In the genomic region with DNA sequence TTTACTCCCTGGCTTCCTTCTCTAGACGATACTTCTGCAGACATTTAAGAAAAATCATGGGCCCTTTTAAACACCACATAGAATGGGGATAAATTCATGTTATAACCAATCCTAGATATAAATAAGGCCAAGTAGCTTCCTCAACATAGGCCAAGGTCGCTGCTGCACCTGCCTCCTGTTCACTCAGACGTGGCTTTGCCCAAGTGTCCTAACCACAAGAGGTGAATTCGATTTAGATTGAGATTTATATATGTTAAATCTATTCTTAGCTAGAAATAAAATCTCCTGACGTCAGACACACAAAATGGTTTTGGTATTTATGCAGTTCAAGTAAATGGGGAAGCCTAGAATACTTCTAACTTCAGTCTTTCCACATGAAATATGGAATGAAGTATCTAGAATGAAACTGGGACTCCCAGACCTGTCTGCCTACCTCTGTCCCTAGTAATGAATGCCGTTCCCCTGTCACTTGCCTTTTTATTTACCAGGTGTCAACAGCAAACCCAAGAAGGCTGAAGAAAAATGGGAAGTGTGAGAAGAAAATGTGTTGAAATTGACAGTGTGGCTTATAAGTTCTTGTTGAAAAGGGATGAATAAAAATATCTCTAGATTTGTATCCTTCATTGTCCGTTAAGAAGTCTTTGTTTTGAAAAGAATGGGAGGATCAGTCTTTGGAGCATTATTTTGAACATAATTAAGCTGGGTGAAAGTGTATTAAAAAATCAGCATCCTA, we compare ENCODE assay signal across 20 cellular contexts. TPM values are rescaled to one million over a fixed set of nuclear protein-coding genes. Genes with fewer than 3 reads are reported as not detected.
DNase-seq lines count a peak whose midpoint lies in the region; ATAC-seq and TF ChIP-seq lines count a peak whose summit lies in the region.
"Had no signal": no experiment of that assay in that cellular context is flagged by ENCODE, and none has a peak within 500 bp of the region (broad histone marks: within the 10 kb centered on the region; RNA-seq: fewer than 3 reads in every experiment).

No MANE protein-coding gene starts in this region.

- H3K4me1 Mint-ChIP-seq in naive B cell = peaks cover 25 to 30% (median 27%) of the 10 kb centered on the region in 3 donors
- H3K4me1 Mint-ChIP-seq: CD8-positive, alpha-beta memory T cell had no signal

- DNase-seq in GM12865 (ENCODE audit: low read depth) = peak; percentile 51
- DNase-seq in naive B cell = no peak
- DNase-seq in right lobe of liver = no peak
- DNase-seq in stimulated activated CD4-positive, alpha-beta T cell treated with anti-CD3 and anti-CD28 coated beads, Interleukin-2, amount 100 ng/mL, for 24 hours = no peak
- DNase-seq in esophagus squamous epithelium (lab: John Stamatoyannopoulos, UW) = no peak
- DNase-seq: CD8-positive, alpha-beta memory T cell; DND-41; GDM1; IMR-90; NCI-H1048; NCI-H1436 treated with DMSO at 0.1 percent for 48 hours; NCI-H2081 treated with DMSO at 0.1 percent for 48 hours; NCI-H226; NCI-H526; PC-9 had no signal

- no peak for TF ChIP-seq CTCF in GM12865 (IDR thresholded peaks at IDR 0.05; ENCODE audit: insufficient read depth, low read depth, low read length, missing control alignments)
- TF ChIP-seq CTCF in OCI-LY1 (IDR thresholded peaks at IDR 0.05; ENCODE audit: low read length) = no peak
- TF ChIP-seq CTCF in right lobe of liver (IDR thresholded peaks at IDR 0.05) = no peak
- no peak for TF ChIP-seq CTCF in esophagus squamous epithelium (IDR thresholded peaks at IDR 0.05)

- H3F3A ChIP-seq in OCI-LY1 (ENCODE audit: insufficient read depth, low read length) = no peaks in the 10 kb centered on the region

- peak overlapping the region in 4 of 8 donors; percentile 1 to 72 (median 24) for H3K4me3 Mint-ChIP-seq in naive B cell
- H3K4me3 Mint-ChIP-seq: CD8-positive, alpha-beta memory T cell; T-helper 2 cell treated with Interferon-gamma antibody and Interleukin-4, amounts not matched to agents 5 μg/mL and 100 μg/mL, for 36 hours had no signal

- no peak overlapping the region for H3K9ac ChIP-seq in OCI-LY1 (ENCODE audit: low read length)

- H3K4me3 ChIP-seq in GM12865 (ENCODE audit: low read depth, low read length) (peak overlapping the region; percentile 42), OCI-LY1 (ENCODE audit: low read depth, low read length, poor library complexity, severe bottlenecking) (no peak overlapping the region), right lobe of liver (no peak overlapping the region), esophagus squamous epithelium (no peak overlapping the region)
- H3K4me3 ChIP-seq: HAP-1, PC-9 had no signal

- no peaks in the 10 kb centered on the region for H3K36me3 Mint-ChIP-seq in naive B cell
- H3K36me3 Mint-ChIP-seq: CD8-positive, alpha-beta memory T cell had no signal

- 52% methylated on average over 7 of the region's 7 CpGs for WGBS in right lobe of liver (ENCODE audit: insufficient coverage, low coverage, low lambda C conversion rate, missing lambda C conversion rate)
- WGBS in esophagus squamous epithelium, 2 donors = 56 to 75% methylated on average over 7 of the region's 7 CpGs

- H3K36me3 ChIP-seq in OCI-LY1 (ENCODE audit: insufficient read depth, low read length) (no peaks in the 10 kb centered on the region), right lobe of liver (no peaks in the 10 kb centered on the region), esophagus squamous epithelium (no peaks in the 10 kb centered on the region)
- H3K36me3 ChIP-seq: HAP-1 had no signal

- peak overlapping the region in 4 of 6 donors; percentile 1 to 61 (median 25) for H3K27ac Mint-ChIP-seq in naive B cell
- H3K27ac Mint-ChIP-seq: CD8-positive, alpha-beta memory T cell; T-helper 2 cell treated with Interferon-gamma antibody and Interleukin-4, amounts not matched to agents 5 μg/mL and 100 μg/mL, for 36 hours had no signal

- ATAC-seq in GM21723 (IDR thresholded peaks at IDR 0.05; ENCODE audit: unreplicated experiment) = peak; percentile 3
- peak; percentile 48 to 58 for ATAC-seq in naive B cell (ENCODE audit: low read depth in 2 of 2)
- ATAC-seq in right lobe of liver = no peak
- ATAC-seq in HG02981 (IDR thresholded peaks at IDR 0.05; ENCODE audit: unreplicated experiment) = no peak

- no peak overlapping the region for H2AFZ ChIP-seq in OCI-LY1 (ENCODE audit: low read length)
- H2AFZ ChIP-seq: PC-9 had no signal

- H3K9me3 ChIP-seq in OCI-LY1 (ENCODE audit: low read length) (no peaks in the 10 kb centered on the region; the same call in 1 of the 2 replicates), right lobe of liver (peaks cover 0 to 6% (median 0%) of the 10 kb centered on the region in 4 donors), esophagus squamous epithelium (peaks cover 0 to 9% (median 7%) of the 10 kb centered on the region in 3 donors)
- H3K9me3 ChIP-seq: HAP-1 had no signal

- peak overlapping the region; percentile 26 for H3K27ac ChIP-seq in OCI-LY1 (ENCODE audit: low read depth, low read length, poor library complexity, severe bottlenecking)
- H3K27ac ChIP-seq in right lobe of liver = no peak overlapping the region
- no peak overlapping the region for H3K27ac ChIP-seq in esophagus squamous epithelium
- H3K27ac ChIP-seq: PC-9 had no signal

- intact Hi-C loops in right lobe of liver (cut with DNase I) (no loop called here), esophagus squamous epithelium (cut with DNase I) (no loop called here)

- no peaks in the 10 kb centered on the region for H3K27me3 ChIP-seq in OCI-LY1 (ENCODE audit: insufficient read depth, low read length)
- H3K27me3 ChIP-seq in right lobe of liver = no peaks in the 10 kb centered on the region
- H3K27me3 ChIP-seq in esophagus squamous epithelium = no peaks in the 10 kb centered on the region

- H3K4me2 ChIP-seq in OCI-LY1 (ENCODE audit: low read length) = peak overlapping the region; percentile 24; the same call in 1 of the 2 replicates
- H3K4me2 ChIP-seq: PC-9 had no signal

- H3K4me1 ChIP-seq in OCI-LY1 (ENCODE audit: insufficient read depth, low read length, severe bottlenecking) (peaks cover 25% of the 10 kb centered on the region), right lobe of liver (no peaks in the 10 kb centered on the region), esophagus squamous epithelium (no peaks in the 10 kb centered on the region)
- H3K4me1 ChIP-seq: HAP-1 had no signal

- H4K20me1 ChIP-seq in OCI-LY1 (ENCODE audit: insufficient read depth, low read length) = no peaks in the 10 kb centered on the region

- no peaks in the 10 kb centered on the region for H3K79me2 ChIP-seq in OCI-LY1 (ENCODE audit: insufficient read depth, low read length)

- H3K27me3 Mint-ChIP-seq in naive B cell = peaks cover 0 to 8% (median 0%) of the 10 kb centered on the region in 3 donors

- H3K9me3 Mint-ChIP-seq in naive B cell = peaks cover 0 to 12% (median 1%) of the 10 kb centered on the region in 7 donors
- H3K9me3 Mint-ChIP-seq: T-helper 2 cell treated with Interferon-gamma antibody and Interleukin-4, amounts not matched to agents 5 μg/mL and 100 μg/mL, for 36 hours had no signal

- no peaks in the 10 kb centered on the region for H3K9me2 ChIP-seq in OCI-LY1 (ENCODE audit: low read depth, low read length)

- no peak for TF ChIP-seq POLR2A in right lobe of liver (IDR thresholded peaks at IDR 0.05)
- no peak for TF ChIP-seq POLR2A in esophagus squamous epithelium (IDR thresholded peaks at IDR 0.05)

RNA-seq across cellular contexts. Expression of gene KIAA1549L, which starts 13.1 kb away (rescaled TPM):
- not detected for polyA plus RNA-seq in naive B cell (ENCODE audit: low read depth in 6 of 6)
- total RNA-seq in right lobe of liver = under 1 TPM in 3 of 6 experiments, not detected in 3; under 0.01 to 0.12 (median 0.04) TPM
- 1 to 10 TPM in 1 of 4 donors, under 1 TPM in 3; under 0.01 to 1.8 (median 0.63) TPM for total RNA-seq in esophagus squamous epithelium
- total RNA-seq: CD8-positive, alpha-beta memory T cell had no signal
- polyA plus RNA-seq: CD8-positive, alpha-beta memory T cell had no signal

Comparison
In these comparisons a context has a peak if more than half of its experiments do, and no peak if none do; other contexts are left out.
1. ATAC-seq: peak in GM21723 (single experiment) and naive B cell (2 of 2); none in right lobe of liver (0 of 4) and HG02981 (single experiment).